In the genomic region with DNA sequence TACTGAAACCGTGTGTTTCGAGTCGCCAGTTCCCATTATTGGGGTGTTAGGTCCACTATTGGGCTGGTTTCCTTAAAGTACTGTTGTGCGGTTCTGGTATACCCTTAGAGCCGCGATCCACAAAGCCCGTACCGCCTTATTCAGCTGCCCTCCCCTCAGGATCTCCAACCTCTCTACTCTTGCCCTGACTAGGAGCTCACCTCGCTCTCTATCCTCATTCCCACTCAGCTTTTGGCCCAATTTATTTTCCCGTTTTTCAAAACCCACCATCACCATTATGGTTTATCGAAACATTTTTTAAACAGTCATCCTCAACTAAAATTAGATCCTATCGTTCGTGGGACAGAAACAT, we compare ENCODE assay signal across 10 cellular contexts. TPM values are rescaled to one million over a fixed set of nuclear protein-coding genes. Genes with fewer than 3 reads are reported as not detected.
DNase-seq lines count a peak whose midpoint lies in the region; ATAC-seq, FAIRE-seq and TF ChIP-seq lines count a peak whose summit lies in the region.
"Had no signal": no experiment of that assay in that cellular context is flagged by ENCODE, and none has a peak within 500 bp of the region (broad histone marks: within the 10 kb centered on the region; RNA-seq: fewer than 3 reads in every experiment).

No MANE protein-coding gene starts in this region.

- no peak for ATAC-seq in naive thymus-derived CD4-positive, alpha-beta T cell
- no peak for ATAC-seq in GM19324 (IDR thresholded peaks at IDR 0.05; ENCODE audit: low FRiP score, unreplicated experiment)
- no peak for ATAC-seq in GM19395 (IDR thresholded peaks at IDR 0.05; ENCODE audit: unreplicated experiment)
- no peak for ATAC-seq in HG02981 (IDR thresholded peaks at IDR 0.05; ENCODE audit: unreplicated experiment)
- ATAC-seq in GM18907 (IDR thresholded peaks at IDR 0.05; ENCODE audit: unreplicated experiment): no peak

- FAIRE-seq in endothelial cell of umbilical vein (lab: Jason Lieb, UNC): no peak

- TF ChIP-seq POLR2A in endothelial cell of umbilical vein (IDR thresholded peaks at IDR 0.05; ENCODE audit: low read depth, low read length): no peak

- no peaks in the 10 kb centered on the region for H3K4me1 Mint-ChIP-seq in naive thymus-derived CD4-positive, alpha-beta T cell
- H3K4me1 Mint-ChIP-seq: IgD-negative memory B cell had no signal

- H3K36me3 ChIP-seq in BE2C: no peaks in the 10 kb centered on the region
- peaks cover 0 to 3% of the 10 kb centered on the region in 2 experiments for H3K36me3 ChIP-seq in endothelial cell of umbilical vein (ENCODE audit: control insufficient read depth in 2 of 2, extremely low read depth in 1 of 2, insufficient read depth in 2 of 2, low read length in 2 of 2)
- no peaks in the 10 kb centered on the region for H3K36me3 ChIP-seq in naive thymus-derived CD4-positive, alpha-beta T cell (ENCODE audit: control insufficient read depth in 2 of 3, insufficient read depth in 3 of 3, low read length in 3 of 3)

- intact Hi-C loops in endothelial cell of umbilical vein (cut with micrococcal nuclease): loop anchor here (1.0 to 10.0 kb wide), 4 partner anchors 9 to 1695 kb away; a partner anchor contains a TSS
- intact Hi-C loops in naive thymus-derived CD4-positive, alpha-beta T cell (cut with micrococcal nuclease): no loop called here

- peak overlapping the region; percentile 70 for H3K4me2 ChIP-seq in endothelial cell of umbilical vein (ENCODE audit: insufficient read depth, low read length)

- H3K9ac ChIP-seq in endothelial cell of umbilical vein (replicated peaks; ENCODE audit: extremely low read depth, insufficient read depth, low read length): peak overlapping the region; percentile 94

- DNase-seq in BE2C (no peak), NCI-H146 (lab: John Stamatoyannopoulos, UW) (peak; percentile 62), endothelial cell of umbilical vein (ENCODE audit: low read depth, low spot score) (no peak)
- DNase-seq in naive thymus-derived CD4-positive, alpha-beta T cell: no peak

- TF ChIP-seq CTCF in BE2C (IDR thresholded peaks at IDR 0.05; ENCODE audit: low read depth, low read length): no peak
- TF ChIP-seq CTCF in endothelial cell of umbilical vein (IDR thresholded peaks at IDR 0.05; ENCODE audit: extremely low read depth in 1 of 2, insufficient read depth in 1 of 2, low read depth in 1 of 2, low read length in 2 of 2): no peak

- no peaks in the 10 kb centered on the region for H3K36me3 Mint-ChIP-seq in naive thymus-derived CD4-positive, alpha-beta T cell
- H3K36me3 Mint-ChIP-seq: IgD-negative memory B cell had no signal

- peak overlapping the region; percentile 88 for H3K27ac ChIP-seq in endothelial cell of umbilical vein (ENCODE audit: insufficient read depth, low read depth, low read length)
- no peak overlapping the region for H3K27ac ChIP-seq in naive thymus-derived CD4-positive, alpha-beta T cell (ENCODE audit: low read depth, low read length)

- H3K4me1 ChIP-seq in BE2C: peaks cover 2% of the 10 kb centered on the region; the same call in 1 of the 2 replicates
- H3K4me1 ChIP-seq in endothelial cell of umbilical vein (ENCODE audit: control insufficient read depth, extremely low read depth, insufficient read depth, low read length): peaks cover 16% of the 10 kb centered on the region
- H3K4me1 ChIP-seq in naive thymus-derived CD4-positive, alpha-beta T cell (ENCODE audit: control insufficient read depth in 2 of 2, insufficient read depth in 2 of 2, low read length in 2 of 2): no peaks in the 10 kb centered on the region

- peaks cover 7 to 16% (median 9%) of the 10 kb centered on the region in 5 donors for H3K27me3 Mint-ChIP-seq in naive thymus-derived CD4-positive, alpha-beta T cell
- H3K27me3 Mint-ChIP-seq: IgD-negative memory B cell had no signal

- dilution Hi-C loops in endothelial cell of umbilical vein (cut with MboI; ENCODE audit: extremely low pct_ligation_motif_present, low sequenced_read_pairs): no loop called here

- H3K9me1 ChIP-seq in endothelial cell of umbilical vein (replicated peaks; ENCODE audit: control insufficient read depth, extremely low read depth, insufficient read depth, low read length): no peaks in the 10 kb centered on the region

- POLR2A ChIA-PET in endothelial cell of umbilical vein (lab: Charles Lee): interaction anchor here (0.5 to 1.7 kb wide), 3 partner anchors 9 to 1140 kb away, joined by 3 to 10 read pairs (median 7); no protein-coding TSS in a partner anchor
- POLR2A ChIA-PET in naive thymus-derived CD4-positive, alpha-beta T cell (lab: Charles Lee): no interaction called here

- H3K9me3 ChIP-seq in BE2C: no peaks in the 10 kb centered on the region
- no peaks in the 10 kb centered on the region for H3K9me3 ChIP-seq in endothelial cell of umbilical vein (replicated peaks; ENCODE audit: control insufficient read depth, insufficient read depth, low read length)
- no peaks in the 10 kb centered on the region for H3K9me3 ChIP-seq in naive thymus-derived CD4-positive, alpha-beta T cell (ENCODE audit: control insufficient read depth in 2 of 3, low read length in 3 of 3)

- CTCF ChIA-PET in endothelial cell of umbilical vein (lab: Charles Lee): interaction anchor here (0.9 to 4.9 kb wide), 11 partner anchors 8 to 714 kb away, joined by 3 to 72 read pairs (median 4); no protein-coding TSS in a partner anchor
- CTCF ChIA-PET in naive thymus-derived CD4-positive, alpha-beta T cell (lab: Charles Lee): no interaction called here

- H3K4me3 ChIP-seq in BE2C (ENCODE audit: low read depth, low read length) (peak overlapping the region; percentile 71), endothelial cell of umbilical vein (replicated peaks in 1 of 3; ENCODE audit: insufficient read depth in 1 of 3, low read depth in 1 of 3, low read length in 3 of 3) (peak overlapping the region; percentile 79 to 98 (median 96))
- peak overlapping the region; percentile 51 for H3K4me3 ChIP-seq in naive thymus-derived CD4-positive, alpha-beta T cell (ENCODE audit: low read length)

- no peaks in the 10 kb centered on the region for H3K79me2 ChIP-seq in endothelial cell of umbilical vein (ENCODE audit: control insufficient read depth, insufficient read depth, low read length)

- no peak overlapping the region for H3K27ac Mint-ChIP-seq in naive thymus-derived CD4-positive, alpha-beta T cell
- H3K27ac Mint-ChIP-seq: activated T-cell treated with anti-CD3 and anti-CD28 coated beads, Interleukin-2, amount 50 U/mL, for 72 hours; IgD-negative memory B cell had no signal

- no peak overlapping the region for H3K4me3 Mint-ChIP-seq in naive thymus-derived CD4-positive, alpha-beta T cell
- H3K4me3 Mint-ChIP-seq: activated T-cell treated with anti-CD3 and anti-CD28 coated beads, Interleukin-2, amount 50 U/mL, for 72 hours; IgD-negative memory B cell had no signal

- BruUV-seq in endothelial cell of umbilical vein (replicated peaks; lab: Mats Ljungman, UMichigan): no TSS peak

- peak overlapping the region; percentile 84 for H2AFZ ChIP-seq in endothelial cell of umbilical vein (ENCODE audit: low read depth, low read length)

- H3K27me3 ChIP-seq in BE2C: no peaks in the 10 kb centered on the region
- H3K27me3 ChIP-seq in endothelial cell of umbilical vein (ENCODE audit: control insufficient read depth in 2 of 2, insufficient read depth in 2 of 2, low read length in 2 of 2): no peaks in the 10 kb centered on the region
- H3K27me3 ChIP-seq in naive thymus-derived CD4-positive, alpha-beta T cell (ENCODE audit: control insufficient read depth in 2 of 2, insufficient read depth in 2 of 2, low read length in 2 of 2): peaks cover 0 to 6% of the 10 kb centered on the region in 2 donors

- H4K20me1 ChIP-seq in endothelial cell of umbilical vein (replicated peaks; ENCODE audit: control insufficient read depth, extremely low read depth, insufficient read depth, low read length): no peaks in the 10 kb centered on the region

- peaks cover 0 to 5% (median 0%) of the 10 kb centered on the region in 11 donors for H3K9me3 Mint-ChIP-seq in naive thymus-derived CD4-positive, alpha-beta T cell

TF ChIP-seq in endothelial cell of umbilical vein, 7 proteins besides CTCF, POLR2A, EP300 and RAD21:
- TF ChIP-seq GATA2 (IDR thresholded peaks at IDR 0.05; ENCODE audit: insufficient read depth, insufficient read length, low read depth, low read length) (no peak), POLR2AphosphoS5 (IDR thresholded peaks at IDR 0.05; ENCODE audit: insufficient read depth, low read depth, low read length) (no peak), EZH2 (IDR thresholded peaks at IDR 0.05; ENCODE audit: borderline replicate concordance, low read depth, low read length, severe bottlenecking) (no peak), JUN (IDR thresholded peaks at IDR 0.05; ENCODE audit: borderline replicate concordance, insufficient read depth, insufficient read length, low read depth) (no peak), FOS (IDR thresholded peaks at IDR 0.05; ENCODE audit: borderline replicate concordance, insufficient read depth, low read length) (no peak), MYC (IDR thresholded peaks at IDR 0.05; ENCODE audit: low read depth, low read length) (no peak)
- TF ChIP-seq, protein P1, sequence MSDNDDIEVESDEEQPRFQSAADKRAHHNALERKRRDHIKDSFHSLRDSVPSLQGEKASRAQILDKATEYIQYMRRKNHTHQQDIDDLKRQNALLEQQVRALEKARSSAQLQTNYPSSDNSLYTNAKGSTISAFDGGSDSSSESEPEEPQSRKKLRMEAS (IDR thresholded peaks at IDR 0.05; ENCODE audit: insufficient read depth, insufficient read length): no peak
TF ChIP-seq in endothelial cell of umbilical vein: peak in this region for 0.

RNA-seq across cellular contexts. Expression of a gene that starts 0.5 kb away (rescaled TPM):
- polyA plus RNA-seq in BE2C (2012; ENCODE audit: insufficient read depth, insufficient read length, low read depth): 51.9 TPM
- total RNA-seq in endothelial cell of umbilical vein: 16.6 and 18.7 TPM in 2 replicates
- polyA plus RNA-seq in endothelial cell of umbilical vein: 5.8 and 8.4 TPM in 2 replicates
- polyA plus RNA-seq in endothelial cell of umbilical vein (2011; cell fraction: cytosol; rRNA removed): 6.5 and 8.7 TPM in 2 replicates
- 11.2 and 14.4 TPM in 2 replicates for polyA plus RNA-seq in endothelial cell of umbilical vein (2011; cell fraction: nucleus; rRNA removed)
- 5.6 and 9.2 TPM in 2 replicates for polyA plus RNA-seq in endothelial cell of umbilical vein (2012)
- 6.0 and 10.8 TPM in 2 replicates for polyA minus RNA-seq in endothelial cell of umbilical vein
- polyA minus RNA-seq in endothelial cell of umbilical vein (2011; cell fraction: cytosol; rRNA and poly(A)+ RNA removed): not detected
- polyA minus RNA-seq in endothelial cell of umbilical vein (2011; cell fraction: nucleus; rRNA and poly(A)+ RNA removed): 15.7 and 18.5 TPM in 2 replicates
- total RNA-seq in naive thymus-derived CD4-positive, alpha-beta T cell: under 1 TPM in 1 of 5 experiments, not detected in 4; 0.39 TPM
- polyA plus RNA-seq in naive thymus-derived CD4-positive, alpha-beta T cell: not detected
- polyA plus RNA-seq: IgD-negative memory B cell had no signal

Comparison
In these comparisons a context has a peak if more than half of its experiments do, and no peak if none do; other contexts are left out.
1. RNA of a gene that starts 0.5 kb away (total RNA-seq): 16.6 to 18.7 TPM in endothelial cell of umbilical vein; 0.39 TPM in naive thymus-derived CD4-positive, alpha-beta T cell; every median in the first group is over 10 times any median in the second.
2. Peak in every context shown above with its lines, with median percentiles within 50 percentile points of each other: H3K4me3 ChIP-seq.